Comparison of ENCODE assay signal across 18 cellular contexts in the genomic region with DNA sequence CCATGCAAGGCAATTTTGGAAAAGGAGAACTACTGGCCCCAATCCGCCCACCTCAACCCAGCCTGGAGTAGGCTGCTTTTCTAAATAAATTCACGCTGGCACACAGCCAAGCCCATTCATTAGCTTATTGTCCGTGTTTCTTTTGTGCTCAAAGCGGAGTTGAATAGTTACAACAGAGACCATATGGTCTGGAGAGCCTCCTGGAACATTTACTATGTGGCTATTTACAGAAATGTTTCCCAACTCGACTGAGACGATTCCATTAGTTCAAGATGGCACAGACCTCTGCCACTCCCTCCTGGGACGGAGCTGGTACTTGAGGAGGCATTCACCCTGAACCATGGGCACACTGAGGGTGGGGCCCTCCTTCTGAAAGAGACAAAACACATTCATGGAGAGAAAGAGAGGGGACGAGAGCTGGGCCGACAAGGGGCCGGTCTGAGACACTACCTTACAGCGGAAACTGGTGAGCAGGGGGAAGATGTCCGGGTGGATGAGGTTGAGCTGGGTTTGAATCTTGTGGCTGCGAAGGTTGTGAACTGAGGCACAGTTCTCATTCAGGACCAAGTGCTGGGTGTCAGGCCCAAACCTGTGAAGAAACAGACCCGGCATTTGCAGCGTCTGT. TPM values are rescaled to one million over a fixed set of nuclear protein-coding genes. Genes with fewer than 3 reads are reported as not detected.
DNase-seq lines count a peak whose midpoint lies in the region; ATAC-seq and TF ChIP-seq lines count a peak whose summit lies in the region.
"Had no signal": no experiment of that assay in that cellular context is flagged by ENCODE, and none has a peak within 500 bp of the region (broad histone marks: within the 10 kb centered on the region; RNA-seq: fewer than 3 reads in every experiment).

No MANE protein-coding gene starts in this region.

- no peaks in the 10 kb centered on the region for H3K79me2 ChIP-seq in fibroblast of lung (ENCODE audit: control insufficient read depth, insufficient read depth, low read length)

- no peak overlapping the region for H2AFZ ChIP-seq in fibroblast of lung (ENCODE audit: low read length)
- H2AFZ ChIP-seq: neural progenitor cell had no signal

- H3K36me3 Mint-ChIP-seq in activated T-cell treated with anti-CD3 and anti-CD28 coated beads, Interleukin-2, amount 50 U/mL, for 72 hours (ENCODE audit: insufficient read depth in 2 of 2), result peaks cover 3 to 15% of the 10 kb centered on the region in 2 donors

- H3K27me3 ChIP-seq in fibroblast of lung (ENCODE audit: control insufficient read depth, insufficient read depth, low read length), result no peaks in the 10 kb centered on the region
- H3K27me3 ChIP-seq: BE2C, foreskin keratinocyte, neural progenitor cell had no signal

- ATAC-seq in activated T-cell treated with anti-CD3 and anti-CD28 coated beads, Interleukin-2, amount 50 U/mL, for 72 hours (replicated peaks in 1 of 2), result no peak

- H3K9me3 Mint-ChIP-seq in activated T-cell treated with anti-CD3 and anti-CD28 coated beads, Interleukin-2, amount 50 U/mL, for 72 hours, result no peaks in the 10 kb centered on the region
- H3K9me3 Mint-ChIP-seq: H9; neural progenitor cell; stimulated activated naive CD8-positive, alpha-beta T cell treated with anti-CD3 and anti-CD28 coated beads, Interleukin-15, Interleukin-2, amounts not matched to agents 100 ng/mL and 50 ng/mL, for 24 hours; type B pancreatic cell had no signal

- no peak overlapping the region for H3K4me2 ChIP-seq in fibroblast of lung (ENCODE audit: extremely low read depth, insufficient read depth, low read length)
- H3K4me2 ChIP-seq: neural progenitor cell had no signal

- no peaks in the 10 kb centered on the region for H4K20me1 ChIP-seq in fibroblast of lung (ENCODE audit: control insufficient read depth, extremely low read depth, insufficient read depth, low read length)

- peaks cover 26% of the 10 kb centered on the region for H3K36me3 ChIP-seq in fibroblast of lung (ENCODE audit: control insufficient read depth, insufficient read depth, low read length)

- H3K9ac ChIP-seq in fibroblast of lung (ENCODE audit: insufficient read depth, low read length), result no peak overlapping the region
- H3K9ac ChIP-seq: neural progenitor cell had no signal

- H3K4me1 Mint-ChIP-seq in activated T-cell treated with anti-CD3 and anti-CD28 coated beads, Interleukin-2, amount 50 U/mL, for 72 hours (ENCODE audit: low read depth), result peaks cover 5% of the 10 kb centered on the region
- H3K4me1 Mint-ChIP-seq: H9, neural progenitor cell had no signal

- TF ChIP-seq EP300 in Ishikawa (IDR thresholded peaks at IDR 0.05; ENCODE audit: borderline replicate concordance), result no peak

- no peak overlapping the region for H3K4me3 ChIP-seq in fibroblast of lung (replicated peaks in 1 of 4; ENCODE audit: control extremely low read depth in 1 of 4, insufficient read depth in 1 of 4, low read depth in 3 of 4, low read length in 4 of 4)
- H3K4me3 ChIP-seq: neural progenitor cell had no signal

- H3K27me3 Mint-ChIP-seq in activated T-cell treated with anti-CD3 and anti-CD28 coated beads, Interleukin-2, amount 50 U/mL, for 72 hours (ENCODE audit: low read depth), result no peaks in the 10 kb centered on the region
- H3K27me3 Mint-ChIP-seq: stimulated activated naive CD8-positive, alpha-beta T cell treated with anti-CD3 and anti-CD28 coated beads, Interleukin-15, Interleukin-2, amounts not matched to agents 100 ng/mL and 50 ng/mL, for 24 hours; type B pancreatic cell had no signal

- H3K27ac ChIP-seq in fibroblast of lung (ENCODE audit: insufficient read depth, low read length), result no peak overlapping the region
- H3K27ac ChIP-seq: foreskin keratinocyte, neural progenitor cell had no signal

- DNase-seq in DMS153 treated with DMSO at 0.1 percent for 48 hours (lab: John Stamatoyannopoulos, UW; ENCODE audit: unreplicated experiment) (peak; percentile 16), NCI-H345 treated with DMSO at 0.1 percent for 48 hours (lab: John Stamatoyannopoulos, UW; ENCODE audit: unreplicated experiment) (peak; percentile 60), fibroblast of lung (ENCODE audit: low read depth in 2 of 2) (peak; percentile 25 to 44), 8988T (no peak), hepatic stellate cell (ENCODE audit: low spot score) (no peak), GF-D8 (lab: John Stamatoyannopoulos, UW) (no peak)
- DNase-seq in activated T-cell treated with anti-CD3 and anti-CD28 coated beads, Interleukin-2, amount 50 U/mL, for 72 hours, result no peak
- DNase-seq: activated gamma-delta T cell; BE2C; foreskin keratinocyte; H9; retina; SHP77 treated with DMSO at 0.1 percent for 48 hours; stimulated activated CD4-positive, alpha-beta T cell treated with anti-CD3 and anti-CD28 coated beads, Interleukin-15, amount 100 ng/mL, for 24 hours had no signal

- TF ChIP-seq CTCF in fibroblast of lung (conservative IDR thresholded peaks at IDR 0.05 in 1 of 2, IDR thresholded peaks at IDR 0.05 in 1 of 2; ENCODE audit: low read depth in 1 of 2, low read length in 2 of 2), result no peak

- H3K4me3 Mint-ChIP-seq in activated T-cell treated with anti-CD3 and anti-CD28 coated beads, Interleukin-2, amount 50 U/mL, for 72 hours, result no peak overlapping the region
- H3K4me3 Mint-ChIP-seq: H9; neural progenitor cell; stimulated activated naive CD8-positive, alpha-beta T cell treated with anti-CD3 and anti-CD28 coated beads, Interleukin-15, Interleukin-2, amounts not matched to agents 100 ng/mL and 50 ng/mL, for 24 hours; type B pancreatic cell had no signal

- H3K27ac Mint-ChIP-seq in activated T-cell treated with anti-CD3 and anti-CD28 coated beads, Interleukin-2, amount 50 U/mL, for 72 hours, result no peak overlapping the region
- H3K27ac Mint-ChIP-seq: H9; neural progenitor cell; stimulated activated naive CD8-positive, alpha-beta T cell treated with anti-CD3 and anti-CD28 coated beads, Interleukin-15, Interleukin-2, amounts not matched to agents 100 ng/mL and 50 ng/mL, for 24 hours; type B pancreatic cell had no signal

- H3K4me1 ChIP-seq in fibroblast of lung (ENCODE audit: control insufficient read depth, extremely low read depth, insufficient read depth, low read length), result no peaks in the 10 kb centered on the region
- H3K4me1 ChIP-seq: BE2C, foreskin keratinocyte, neural progenitor cell had no signal

- no peaks in the 10 kb centered on the region for H3K9me3 ChIP-seq in fibroblast of lung (ENCODE audit: control insufficient read depth, insufficient read depth, low read depth, low read length)
- H3K9me3 ChIP-seq: BE2C had no signal

- TF ChIP-seq RAD21 in Ishikawa (IDR thresholded peaks at IDR 0.05; ENCODE audit: low read depth), result no peak

TF ChIP-seq in Ishikawa, 13 proteins besides CTCF, POLR2A, EP300 and RAD21:
- TF ChIP-seq, protein P1, sequence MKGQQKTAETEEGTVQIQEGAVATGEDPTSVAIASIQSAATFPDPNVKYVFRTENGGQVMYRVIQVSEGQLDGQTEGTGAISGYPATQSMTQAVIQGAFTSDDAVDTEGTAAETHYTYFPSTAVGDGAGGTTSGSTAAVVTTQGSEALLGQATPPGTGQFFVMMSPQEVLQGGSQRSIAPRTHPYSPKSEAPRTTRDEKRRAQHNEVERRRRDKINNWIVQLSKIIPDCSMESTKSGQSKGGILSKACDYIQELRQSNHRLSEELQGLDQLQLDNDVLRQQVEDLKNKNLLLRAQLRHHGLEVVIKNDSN (IDR thresholded peaks at IDR 0.05), result no peak
- TF ChIP-seq NFIC (IDR thresholded peaks at IDR 0.05), result 0 out of 2 replicates have a peak, but pooled peaks have one; percentile 36

RNA-seq across cellular contexts. Expression of gene ELAC2, which starts 15.7 kb away (rescaled TPM):
- 37.5 and 47.2 TPM in 2 replicates for total RNA-seq in fibroblast of lung
- 36.9 and 61.3 TPM in 2 replicates for polyA plus RNA-seq in fibroblast of lung
- 31.8 and 49.3 TPM in 2 replicates for polyA plus RNA-seq in fibroblast of lung (2012)
- 69.8 and 132 TPM in 2 replicates for polyA minus RNA-seq in fibroblast of lung (ENCODE audit: low replicate concordance)
- total RNA-seq in activated T-cell treated with anti-CD3 and anti-CD28 coated beads, Interleukin-2, amount 50 U/mL, for 72 hours, result 10 to 100 TPM; 60.7 to 67.7 TPM

Comparison
In these comparisons a context has a peak if more than half of its experiments do, and no peak if none do; other contexts are left out.
1. DNase-seq: peak in DMS153 treated with DMSO at 0.1 percent for 48 hours (single experiment), NCI-H345 treated with DMSO at 0.1 percent for 48 hours (single experiment) and fibroblast of lung (2 of 2); none in 8988T (single experiment), hepatic stellate cell (single experiment), activated T-cell treated with anti-CD3 and anti-CD28 coated beads, Interleukin-2, amount 50 U/mL, for 72 hours (0 of 2) and GF-D8 (single experiment).